13 cellular contexts compared by ENCODE assay signal in the genomic region with DNA sequence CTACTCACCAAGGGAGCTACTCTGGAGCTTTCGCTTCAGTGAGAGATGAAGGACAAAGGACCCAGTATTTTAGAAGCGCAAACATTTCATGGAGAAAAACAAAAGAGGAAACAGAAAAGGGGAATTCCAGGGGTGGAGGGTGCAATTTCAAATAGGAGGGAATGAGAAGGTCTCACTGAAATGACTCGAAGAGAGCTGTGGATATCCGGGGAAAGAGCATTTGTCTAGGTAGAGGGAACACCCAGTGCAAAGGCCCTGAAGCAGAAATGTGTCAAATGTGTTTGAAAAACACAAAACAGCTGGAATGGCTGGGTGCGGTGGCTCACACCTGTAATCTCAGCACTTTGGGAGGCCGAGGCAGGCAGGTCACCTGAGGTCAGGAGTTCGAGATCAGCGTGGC. TPM values are rescaled to one million over a fixed set of nuclear protein-coding genes. Genes with fewer than 3 reads are reported as not detected.
DNase-seq lines count a peak whose midpoint lies in the region; ATAC-seq, FAIRE-seq and TF ChIP-seq lines count a peak whose summit lies in the region.
"Had no signal": no experiment of that assay in that cellular context is flagged by ENCODE, and none has a peak within 500 bp of the region (broad histone marks: within the 10 kb centered on the region; RNA-seq: fewer than 3 reads in every experiment).

No MANE protein-coding gene starts in this region.

- H3K27ac Mint-ChIP-seq in CD14-positive monocyte (peak overlapping the region; percentile 73 to 91 (median 88)), HFFc6 (peak overlapping the region; percentile 54; the same call in 1 of the 2 replicates), astrocyte (ENCODE audit: unreplicated experiment) (no peak overlapping the region), neural progenitor cell (no peak overlapping the region)

- ATAC-seq in GM19467 (IDR thresholded peaks at IDR 0.05; ENCODE audit: unreplicated experiment): no peak
- ATAC-seq in left ventricle myocardium superior: no peak
- ATAC-seq: left lobe of liver had no signal

- H3K4me1 Mint-ChIP-seq in CD14-positive monocyte (peaks cover 70% of the 10 kb centered on the region), HFFc6 (ENCODE audit: low read depth) (peaks cover 57% of the 10 kb centered on the region), astrocyte (ENCODE audit: low read depth, unreplicated experiment) (peaks cover 23% of the 10 kb centered on the region), neural progenitor cell (peaks cover 59% of the 10 kb centered on the region)

- H3K27me3 ChIP-seq in astrocyte (ENCODE audit: insufficient read depth, low read length) (no peaks in the 10 kb centered on the region), neural progenitor cell (no peaks in the 10 kb centered on the region)
- H3K27me3 ChIP-seq: dorsolateral prefrontal cortex had no signal

- H3K4me3 ChIP-seq in astrocyte (ENCODE audit: insufficient read depth, low read depth, low read length): no peak overlapping the region
- H3K4me3 ChIP-seq in neural progenitor cell: no peak overlapping the region

- peak overlapping the region; percentile 33 to 53 for H3K4me3 Mint-ChIP-seq in CD14-positive monocyte
- peak overlapping the region; percentile 9 for H3K4me3 Mint-ChIP-seq in HFFc6
- peak overlapping the region; percentile 67 for H3K4me3 Mint-ChIP-seq in astrocyte (ENCODE audit: unreplicated experiment)
- H3K4me3 Mint-ChIP-seq in neural progenitor cell: peak overlapping the region; percentile 24

- no peak overlapping the region for H3K4me2 ChIP-seq in astrocyte (ENCODE audit: low read length)
- no peak overlapping the region for H3K4me2 ChIP-seq in neural progenitor cell

- H3K36me3 Mint-ChIP-seq in CD14-positive monocyte (peaks cover 26 to 51% of the 10 kb centered on the region in 2 donors), HFFc6 (ENCODE audit: low read depth) (peaks cover 24% of the 10 kb centered on the region), astrocyte (ENCODE audit: low read depth, unreplicated experiment) (peaks cover 16% of the 10 kb centered on the region), neural progenitor cell (no peaks in the 10 kb centered on the region)

- H3K27me3 Mint-ChIP-seq in CD14-positive monocyte (ENCODE audit: low read depth in 3 of 3) (peaks cover 0 to 3% (median 2%) of the 10 kb centered on the region in 3 donors), HFFc6 (ENCODE audit: insufficient read depth) (peaks cover 9% of the 10 kb centered on the region; the same call in 1 of the 2 replicates), astrocyte (ENCODE audit: low read depth, unreplicated experiment) (no peaks in the 10 kb centered on the region), neural progenitor cell (ENCODE audit: insufficient read depth, low read depth) (peaks cover 2% of the 10 kb centered on the region)

- TF ChIP-seq CTCF in CD14-positive monocyte (IDR thresholded peaks at IDR 0.05): no peak
- TF ChIP-seq CTCF in HFFc6 (IDR thresholded peaks at IDR 0.05): no peak
- TF ChIP-seq CTCF in astrocyte (IDR thresholded peaks at IDR 0.05; ENCODE audit: insufficient read depth, low read depth, low read length): no peak
- no peak for TF ChIP-seq CTCF in neural progenitor cell (IDR thresholded peaks at IDR 0.05)

- H3K79me2 ChIP-seq in astrocyte (ENCODE audit: insufficient read depth, low read length) (peaks cover 53% of the 10 kb centered on the region), neural progenitor cell (ENCODE audit: low read depth) (peaks cover 30% of the 10 kb centered on the region)

- intact Hi-C loops in CD14-positive monocyte (cut with micrococcal nuclease) (loop anchor here (5.0 to 10.0 kb wide), 4 partner anchors 38 to 1105 kb away; a partner anchor contains a TSS), left ventricle myocardium superior (cut with micrococcal nuclease) (loop anchor here (10.0 kb wide), 1 partner anchor 505 kb away; no protein-coding TSS in a partner anchor)

- H3K36me3 ChIP-seq in astrocyte (ENCODE audit: insufficient read depth, low read length): peaks cover 11% of the 10 kb centered on the region
- H3K36me3 ChIP-seq in neural progenitor cell: no peaks in the 10 kb centered on the region

- DNase-seq in CD14-positive monocyte (ENCODE audit: low spot score) (no peak), HFFc6 (no peak), astrocyte (ENCODE audit: low read depth) (no peak), neural progenitor cell (ENCODE audit: low spot score) (no peak), left ventricle myocardium superior (no peak), kidney glomerular epithelial cell (lab: John Stamatoyannopoulos, UW) (no peak), T-helper 9 cell (no peak)
- DNase-seq: dorsolateral prefrontal cortex; RPMI8226; stimulated activated CD4-positive, alpha-beta T cell treated with anti-CD3 and anti-CD28 coated beads, Interleukin-4, amount 100 ng/mL, for 4 hours had no signal

- no peak overlapping the region for H2AFZ ChIP-seq in astrocyte (ENCODE audit: low read depth, low read length)
- no peak overlapping the region for H2AFZ ChIP-seq in neural progenitor cell (replicated peaks)

- H3K9ac ChIP-seq in astrocyte (ENCODE audit: low read length): no peak overlapping the region
- H3K9ac ChIP-seq in neural progenitor cell: no peak overlapping the region

- H3F3A ChIP-seq in neural progenitor cell (ENCODE audit: low read depth): peaks cover 72% of the 10 kb centered on the region

- FAIRE-seq in astrocyte (lab: Jason Lieb, UNC): no peak

- H3K27ac ChIP-seq in astrocyte (ENCODE audit: low read depth, low read length) (no peak overlapping the region), neural progenitor cell (no peak overlapping the region)

- no peaks in the 10 kb centered on the region for H3K9me3 ChIP-seq in astrocyte (ENCODE audit: insufficient read depth, low read depth, low read length)
- H3K9me3 ChIP-seq in neural progenitor cell (ENCODE audit: low read depth): no peaks in the 10 kb centered on the region

- H3K4me1 ChIP-seq in astrocyte (ENCODE audit: insufficient read depth, low read length) (peaks cover 33% of the 10 kb centered on the region), neural progenitor cell (peaks cover 19% of the 10 kb centered on the region)

- H4K20me1 ChIP-seq in astrocyte (ENCODE audit: insufficient read depth, low read length) (peaks cover 67% of the 10 kb centered on the region), neural progenitor cell (ENCODE audit: low read depth) (peaks cover 59% of the 10 kb centered on the region)

- H3K9me3 Mint-ChIP-seq in CD14-positive monocyte: no peaks in the 10 kb centered on the region
- no peaks in the 10 kb centered on the region for H3K9me3 Mint-ChIP-seq in HFFc6
- no peaks in the 10 kb centered on the region for H3K9me3 Mint-ChIP-seq in astrocyte (ENCODE audit: unreplicated experiment)
- no peaks in the 10 kb centered on the region for H3K9me3 Mint-ChIP-seq in neural progenitor cell
- H3K9me3 Mint-ChIP-seq: activated naive CD4-positive, alpha-beta T cell treated with anti-CD3 and anti-CD28 coated beads for 36 hours had no signal

RNA-seq across cellular contexts. Expression of a gene that starts 2.4 kb away (rescaled TPM):
- polyA plus RNA-seq in CD14-positive monocyte: 100 to 1,000 TPM in 1 of 2 donors, 10 to 100 TPM in 1; 73.5 to 106 TPM
- 10 to 100 TPM; 60.5 to 85.5 (median 75.9) TPM for total RNA-seq in HFFc6 (2021; fragmentation: NEBNext Ultra II Directional; extraction: Animal tissue kit (Norgen Biotek cat#: 25700))
- total RNA-seq in astrocyte (45.5 and 58.7 TPM in 2 replicates), neural progenitor cell (ENCODE audit: low replicate concordance) (27.7 and 68.3 TPM in 2 replicates), left ventricle myocardium superior (58.1 TPM)

RNA-seq across cellular contexts. Expression of a gene that starts 9.8 kb away (rescaled TPM):
- polyA plus RNA-seq in CD14-positive monocyte: 10 to 100 TPM; 55.1 to 59.0 TPM
- 100 to 1,000 TPM; 227 to 271 (median 249) TPM for total RNA-seq in HFFc6 (2021; fragmentation: NEBNext Ultra II Directional; extraction: Animal tissue kit (Norgen Biotek cat#: 25700))
- total RNA-seq in astrocyte (502 and 508 TPM in 2 replicates), neural progenitor cell (ENCODE audit: low replicate concordance) (189 and 230 TPM in 2 replicates), left ventricle myocardium superior (214 TPM)

RNA-seq across cellular contexts. Expression of a gene that starts 28.0 kb away (rescaled TPM):
- 10 to 100 TPM; 13.3 to 14.0 TPM for polyA plus RNA-seq in CD14-positive monocyte
- total RNA-seq in HFFc6 (2021; fragmentation: NEBNext Ultra II Directional; extraction: Animal tissue kit (Norgen Biotek cat#: 25700)): 10 to 100 TPM; 26.4 to 32.8 (median 28.7) TPM
- total RNA-seq in astrocyte (34.2 and 35.6 TPM in 2 replicates), neural progenitor cell (ENCODE audit: low replicate concordance) (22.0 and 32.7 TPM in 2 replicates), left ventricle myocardium superior (16.1 TPM)

RNA-seq across cellular contexts. Expression of a gene that starts 40.4 kb away (rescaled TPM):
- polyA plus RNA-seq in CD14-positive monocyte: not detected
- not detected for total RNA-seq in HFFc6 (2021; fragmentation: NEBNext Ultra II Directional; extraction: Animal tissue kit (Norgen Biotek cat#: 25700))
- total RNA-seq in astrocyte (0.11 and 0.17 TPM in 2 replicates), neural progenitor cell (ENCODE audit: low replicate concordance) (0.11 and 0.22 TPM in 2 replicates), left ventricle myocardium superior (not detected)

Comparison
In these comparisons a context has a peak if more than half of its experiments do, and no peak if none do; other contexts are left out.
1. H3K27ac Mint-ChIP-seq: peak in CD14-positive monocyte (7 of 7) and HFFc6 (single experiment); none in astrocyte (single experiment) and neural progenitor cell (single experiment).
2. H3K4me3 Mint-ChIP-seq: peak in every context shown above with its lines; median percentile 67 in astrocyte; 43 in CD14-positive monocyte; 24 in neural progenitor cell; 9 in HFFc6.